Comparison of ENCODE assay signal across 8 cellular contexts in the genomic region with DNA sequence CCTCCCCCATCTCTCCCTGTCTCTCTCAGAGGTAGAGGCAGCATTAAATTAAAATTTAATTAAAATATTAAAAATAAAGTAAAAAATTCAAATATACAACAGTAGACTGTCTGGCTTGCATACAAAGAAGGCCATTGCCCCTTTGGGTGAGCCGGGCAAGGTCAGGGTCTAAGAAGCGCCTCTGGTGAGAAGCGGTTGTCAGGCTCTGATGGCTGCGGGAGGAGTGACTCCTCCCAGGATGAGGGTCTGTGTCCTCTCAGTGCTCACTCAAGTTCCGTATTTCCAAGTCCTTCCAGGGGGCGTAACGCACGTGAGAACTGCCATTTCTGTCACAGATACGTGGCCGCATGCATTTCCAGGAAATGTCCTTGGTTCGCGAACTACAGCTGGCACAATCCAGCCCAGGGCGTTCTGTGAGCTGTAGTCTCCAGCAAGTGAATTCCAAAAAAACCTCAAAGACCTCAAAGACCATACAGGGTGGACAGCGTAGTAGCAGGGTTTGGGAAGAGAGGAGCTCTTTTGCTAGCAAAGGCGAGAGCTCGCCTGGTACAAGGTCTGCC. TPM values are rescaled to one million over a fixed set of nuclear protein-coding genes. Genes with fewer than 3 reads are reported as not detected.
A peak's percentile ranks its signal among the peaks of the same experiment; 100 is the strongest.
DNase-seq lines count a peak whose midpoint lies in the region; ATAC-seq and TF ChIP-seq lines count a peak whose summit lies in the region.

No MANE protein-coding gene starts in this region.

- H3K36me3 ChIP-seq in body of pancreas (replicated peaks in 1 of 2; ENCODE audit: insufficient read depth in 1 of 2, low read depth in 2 of 2) = peaks cover 5 to 11% of the 10 kb centered on the region in 2 donors
- H3K36me3 ChIP-seq in thoracic aorta = peaks cover 11% of the 10 kb centered on the region

- peak overlapping the region; percentile 52 to 70 for H3K4me3 ChIP-seq in body of pancreas
- H3K4me3 ChIP-seq in thoracic aorta = peak overlapping the region; percentile 97

- peak; percentile 4 for ATAC-seq in HG02678 (IDR thresholded peaks at IDR 0.05; ENCODE audit: unreplicated experiment)
- ATAC-seq in body of pancreas = peak; percentile 39
- peak; percentile 6 for ATAC-seq in left lobe of liver
- ATAC-seq in thoracic aorta (ENCODE audit: insufficient number of reproducible peaks, low FRiP score, low read depth) = peak; percentile 10

- H3K36me3 Mint-ChIP-seq in activated naive CD4-positive, alpha-beta T cell treated with anti-CD3 and anti-CD28 coated beads for 36 hours (ENCODE audit: low read depth) = peaks cover 20% of the 10 kb centered on the region

- TF ChIP-seq CTCF in body of pancreas (IDR thresholded peaks at IDR 0.05) (no peak), thoracic aorta (IDR thresholded peaks at IDR 0.05) (no peak)

- CTCF ChIA-PET in activated naive CD4-positive, alpha-beta T cell treated with anti-CD3 and anti-CD28 coated beads for 36 hours (lab: Charles Lee) = interaction anchor here (0.5 to 1.5 kb wide), 2 partner anchors 79 to 94 kb away, joined by 3 to 4 read pairs; no protein-coding TSS in a partner anchor

- H3K9me3 Mint-ChIP-seq in activated naive CD4-positive, alpha-beta T cell treated with anti-CD3 and anti-CD28 coated beads for 36 hours = peaks cover 8% of the 10 kb centered on the region

- H3K4me1 ChIP-seq in body of pancreas (peaks cover 35% of the 10 kb centered on the region), thoracic aorta (ENCODE audit: control insufficient read depth in 1 of 2, low read depth in 2 of 2) (peaks cover 5 to 23% of the 10 kb centered on the region in 2 donors)

- H3K4me3 Mint-ChIP-seq in activated naive CD4-positive, alpha-beta T cell treated with anti-CD3 and anti-CD28 coated beads for 36 hours = peak overlapping the region; percentile 89

- peak overlapping the region; percentile 98 for H3K27ac Mint-ChIP-seq in activated naive CD4-positive, alpha-beta T cell treated with anti-CD3 and anti-CD28 coated beads for 36 hours

- H3K9me3 ChIP-seq in body of pancreas (peaks cover 0 to 8% (median 0%) of the 10 kb centered on the region in 3 donors), thoracic aorta (peaks cover 14% of the 10 kb centered on the region)

- H3K4me1 Mint-ChIP-seq in activated naive CD4-positive, alpha-beta T cell treated with anti-CD3 and anti-CD28 coated beads for 36 hours (ENCODE audit: low read depth) = peaks cover 23% of the 10 kb centered on the region

- DNase-seq in activated naive CD4-positive, alpha-beta T cell treated with anti-CD3 and anti-CD28 coated beads for 36 hours = no peak
- DNase-seq in activated naive CD4-positive, alpha-beta T cell treated with anti-CD3 and anti-CD28 coated beads, Interleukin-2, amount 50 U/mL, for 16 hours = no peak
- DNase-seq in NCI-H2227 treated with DMSO at 0.1 percent for 48 hours (lab: John Stamatoyannopoulos, UW) = peak; percentile 100
- peak in 1 of 4 donors; percentile 85 for DNase-seq in body of pancreas
- DNase-seq in left lobe of liver (ENCODE audit: low spot score) = no peak
- peak; percentile 26 for DNase-seq in thoracic aorta (ENCODE audit: low spot score)
- no peak for DNase-seq in GOT3 (lab: John Stamatoyannopoulos, UW)

- H3K27ac ChIP-seq in body of pancreas (peak overlapping the region; percentile 93 to 99 (median 98)), thoracic aorta (peak overlapping the region; percentile 98)

- TF ChIP-seq POLR2A in body of pancreas (IDR thresholded peaks at IDR 0.05) = peak in 2 of 3 donors; percentile 85 to 91

- H3K27me3 ChIP-seq in body of pancreas (no peaks in the 10 kb centered on the region), thoracic aorta (replicated peaks; ENCODE audit: insufficient read depth) (no peaks in the 10 kb centered on the region)

- WGBS in body of pancreas, 2 donors = 1% methylated on average over 16 of the region's 16 CpGs

- H3K27me3 Mint-ChIP-seq in activated naive CD4-positive, alpha-beta T cell treated with anti-CD3 and anti-CD28 coated beads for 36 hours (ENCODE audit: low read depth) = no peaks in the 10 kb centered on the region

- intact Hi-C loops in activated naive CD4-positive, alpha-beta T cell treated with anti-CD3 and anti-CD28 coated beads for 36 hours (cut with micrococcal nuclease) = loop anchor here (1.0 to 5.0 kb wide), 3 partner anchors 40 to 194 kb away; a partner anchor contains a TSS
- intact Hi-C loops in body of pancreas (cut with DNase I) = no loop called here

RNA-seq across cellular contexts. Expression of a gene that starts 0.7 kb away (rescaled TPM):
- total RNA-seq in activated naive CD4-positive, alpha-beta T cell treated with anti-CD3 and anti-CD28 coated beads for 36 hours = 1 to 10 TPM; 4.3 to 4.7 TPM
- total RNA-seq in body of pancreas (10 to 100 TPM; 11.9 to 38.6 TPM), left lobe of liver (7.5 TPM), thoracic aorta (10 to 100 TPM; 23.0 to 78.0 TPM)

RNA-seq across cellular contexts. Expression of a gene that starts 39.7 kb away (rescaled TPM):
- total RNA-seq in activated naive CD4-positive, alpha-beta T cell treated with anti-CD3 and anti-CD28 coated beads for 36 hours = 1 to 10 TPM; 2.8 to 3.3 TPM
- 1 to 10 TPM; 5.3 to 5.7 TPM for total RNA-seq in body of pancreas
- 2.6 TPM for total RNA-seq in left lobe of liver
- total RNA-seq in thoracic aorta = 1 to 10 TPM; 5.1 to 6.4 TPM

RNA-seq across cellular contexts. Expression of a gene that starts 55.9 kb away (rescaled TPM):
- total RNA-seq in activated naive CD4-positive, alpha-beta T cell treated with anti-CD3 and anti-CD28 coated beads for 36 hours = 10 to 100 TPM; 13.1 to 13.6 TPM
- 10 to 100 TPM; 16.6 to 49.1 TPM for total RNA-seq in body of pancreas
- 13.9 TPM for total RNA-seq in left lobe of liver
- total RNA-seq in thoracic aorta = 10 to 100 TPM; 21.3 to 30.9 TPM

RNA-seq across cellular contexts. Expression of a gene that starts 56.4 kb away (rescaled TPM):
- total RNA-seq in activated naive CD4-positive, alpha-beta T cell treated with anti-CD3 and anti-CD28 coated beads for 36 hours = under 1 TPM; 0.49 to 0.50 TPM
- total RNA-seq in body of pancreas = 1 to 10 TPM in 1 of 2 donors, under 1 TPM in 1; 0.52 to 4.3 TPM
- total RNA-seq in left lobe of liver = 1.1 TPM
- 1 to 10 TPM in 1 of 2 donors, under 1 TPM in 1; 0.41 to 1.1 TPM for total RNA-seq in thoracic aorta

Comparison
In these comparisons a context has a peak if more than half of its experiments do, and no peak if none do; other contexts are left out.
1. DNase-seq: peak in NCI-H2227 treated with DMSO at 0.1 percent for 48 hours (single experiment) and thoracic aorta (single experiment); none in activated naive CD4-positive, alpha-beta T cell treated with anti-CD3 and anti-CD28 coated beads for 36 hours (single experiment), activated naive CD4-positive, alpha-beta T cell treated with anti-CD3 and anti-CD28 coated beads, Interleukin-2, amount 50 U/mL, for 16 hours (single experiment), left lobe of liver (single experiment) and GOT3 (single experiment).
2. Peak in every context shown above with its lines, with median percentiles within 50 percentile points of each other: ATAC-seq.